In the genomic region with DNA sequence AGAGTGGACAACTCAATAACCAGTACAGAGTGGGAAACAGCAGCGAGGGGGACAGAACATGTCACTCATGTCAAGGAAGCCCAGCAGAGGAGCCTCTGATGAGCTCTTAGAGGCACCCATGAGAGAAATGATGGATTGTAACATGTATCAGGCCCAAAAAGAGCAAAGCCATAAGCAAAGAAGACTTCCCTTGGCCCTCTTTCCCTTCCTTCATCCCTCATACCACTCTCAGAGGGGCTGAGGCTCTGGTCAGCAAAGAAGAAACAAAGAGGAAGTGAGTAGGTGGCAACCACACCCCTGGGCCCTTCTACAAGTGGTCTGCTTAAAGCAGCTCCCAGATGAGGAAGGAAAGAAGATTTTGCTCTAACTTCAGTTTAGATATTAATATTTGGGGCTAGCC, we compare ENCODE assay signal across 10 cellular contexts.
A peak's percentile ranks its signal among the peaks of the same experiment; 100 is the strongest.
DNase-seq lines count a peak whose midpoint lies in the region; ATAC-seq and TF ChIP-seq lines count a peak whose summit lies in the region.
"Had no signal": no experiment of that assay in that cellular context is flagged by ENCODE, and none has a peak within 500 bp of the region (broad histone marks: within the 10 kb centered on the region; RNA-seq: fewer than 3 reads in every experiment).

No MANE protein-coding gene starts in this region.

- peak; percentile 85 for DNase-seq in GM12865 (ENCODE audit: low read depth)
- DNase-seq in germinal center (ENCODE audit: low spot score): peak; percentile 32
- DNase-seq in AG20443 (ENCODE audit: low spot score): no peak
- no peak for DNase-seq in NCI-H226
- no peak for DNase-seq in activated CD4-positive, alpha-beta T cell treated with anti-CD3 and anti-CD28 coated beads, Interleukin-2, amount 50 U/mL, for 48 hours
- DNase-seq: activated CD4-positive, CD25-positive, alpha-beta regulatory T cell treated with anti-CD3 and anti-CD28 coated beads, Interleukin-2, amount 50 U/mL, for 72 hours had no signal

- ATAC-seq in GM21390 (IDR thresholded peaks at IDR 0.05; ENCODE audit: unreplicated experiment) (peak; percentile 54), HG03520 (IDR thresholded peaks at IDR 0.05; ENCODE audit: unreplicated experiment) (peak; percentile 61), HG03439 (IDR thresholded peaks at IDR 0.05; ENCODE audit: unreplicated experiment) (no peak)

- H3K4me3 ChIP-seq in GM12865 (ENCODE audit: low read depth, low read length): peak overlapping the region; percentile 34
- H3K4me3 ChIP-seq: coronary artery had no signal

- TF ChIP-seq CTCF in GM12865 (IDR thresholded peaks at IDR 0.05; ENCODE audit: insufficient read depth, low read depth, low read length, missing control alignments): no peak

Comparison
In these comparisons a context has a peak if more than half of its experiments do, and no peak if none do; other contexts are left out.
1. DNase-seq: peak in GM12865 (single experiment) and germinal center (single experiment); none in AG20443 (single experiment), NCI-H226 (single experiment) and activated CD4-positive, alpha-beta T cell treated with anti-CD3 and anti-CD28 coated beads, Interleukin-2, amount 50 U/mL, for 48 hours (0 of 2).